Comparison of ENCODE assay signal across 12 cellular contexts in the genomic region with DNA sequence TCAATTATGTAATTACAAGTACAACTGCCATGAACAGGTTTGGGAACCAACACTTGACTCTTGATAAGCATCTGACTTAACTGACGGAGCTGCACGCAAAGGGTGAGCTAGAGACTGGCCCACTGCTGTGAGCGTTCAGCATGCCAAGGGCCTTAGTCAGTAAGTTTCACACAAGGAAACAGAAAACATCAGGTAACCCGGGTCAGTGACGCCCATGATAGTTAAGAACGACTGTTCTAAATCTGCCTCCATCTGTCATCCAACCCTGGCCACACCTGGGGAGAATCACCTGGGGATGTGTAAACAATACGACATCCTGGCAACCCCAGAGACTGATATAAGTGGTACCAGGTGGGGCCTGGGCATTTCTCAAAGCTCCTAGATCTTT. TPM values are rescaled to one million over a fixed set of nuclear protein-coding genes. Genes with fewer than 3 reads are reported as not detected.
DNase-seq lines count a peak whose midpoint lies in the region; ATAC-seq, FAIRE-seq and TF ChIP-seq lines count a peak whose summit lies in the region.
"Had no signal": no experiment of that assay in that cellular context is flagged by ENCODE, and none has a peak within 500 bp of the region (broad histone marks: within the 10 kb centered on the region; RNA-seq: fewer than 3 reads in every experiment).

No MANE protein-coding gene starts in this region.

- peak overlapping the region in 1 of 2 donors; percentile 73 for H3K9ac ChIP-seq in kidney (ENCODE audit: low read length in 2 of 2)

- peak overlapping the region; percentile 14; the same call in 1 of the 2 replicates for H3K27ac ChIP-seq in VCaP
- H3K27ac ChIP-seq in kidney (ENCODE audit: low read depth in 2 of 2, low read length in 2 of 2), result peak overlapping the region; percentile 97 to 99
- peak overlapping the region; percentile 100 for H3K27ac ChIP-seq in substantia nigra (ENCODE audit: low read depth, low read length, poor library complexity, severe bottlenecking)
- H3K27ac ChIP-seq: 22Rv1, HL-60 had no signal

- intact Hi-C loops in kidney (cut with DNase I), result no loop called here

- peak overlapping the region in 1 of 2 donors; percentile 30 for H3K4me3 ChIP-seq in kidney (ENCODE audit: low read length in 2 of 2)

- no peak for FAIRE-seq in kidney (lab: Jason Lieb, UNC)

- H3K9me3 ChIP-seq in kidney (ENCODE audit: control insufficient read depth in 1 of 2, low read length in 2 of 2), result no peaks in the 10 kb centered on the region

- no peak for TF ChIP-seq CTCF in VCaP (conservative IDR thresholded peaks at IDR 0.05)
- TF ChIP-seq CTCF in kidney (IDR thresholded peaks at IDR 0.05; ENCODE audit: borderline replicate concordance, extremely low read depth, insufficient read depth), result no peak

- no peak for ATAC-seq in HG02938 (IDR thresholded peaks at IDR 0.05; ENCODE audit: unreplicated experiment)
- no peak for ATAC-seq in HG02840 (IDR thresholded peaks at IDR 0.05; ENCODE audit: low FRiP score, unreplicated experiment)

- peak; percentile 59 to 81 (median 68) for DNase-seq in NCI-H1417 (lab: John Stamatoyannopoulos, UW)
- DNase-seq in NCI-H1417 treated with DMSO at 0.1 percent for 48 hours (lab: John Stamatoyannopoulos, UW), result no peak
- DNase-seq in kidney, result peak; percentile 84
- DNase-seq in substantia nigra (lab: John Stamatoyannopoulos, UW), result no peak
- DNase-seq in foreskin melanocyte, result no peak
- DNase-seq: activated naive CD4-positive, alpha-beta T cell treated with anti-CD3 and anti-CD28 coated beads, Interleukin-2, amount 50 U/mL, for 16 hours had no signal

- peaks cover 4 to 8% of the 10 kb centered on the region in 2 donors for H3K36me3 ChIP-seq in kidney (ENCODE audit: control insufficient read depth in 1 of 2, insufficient read depth in 2 of 2, low read length in 2 of 2)

- H3K4me1 ChIP-seq in kidney (ENCODE audit: control insufficient read depth in 1 of 2, insufficient read depth in 1 of 2, low read depth in 1 of 2, low read length in 2 of 2), result peaks cover 48 to 61% of the 10 kb centered on the region in 2 donors

RNA-seq across cellular contexts. Expression of a gene that starts 12.3 kb away (rescaled TPM):
- total RNA-seq in kidney, result 8.0 TPM
- polyA plus RNA-seq in kidney (ENCODE audit: insufficient read depth, low read depth, low replicate concordance), result 63.0 TPM
- total RNA-seq: lung microvascular endothelial cell had no signal

RNA-seq across cellular contexts. Expression of a gene that starts 21.5 kb away (rescaled TPM):
- 51.6 TPM for total RNA-seq in kidney
- 40.0 TPM for polyA plus RNA-seq in kidney (ENCODE audit: insufficient read depth, low read depth, low replicate concordance)

RNA-seq across cellular contexts. Expression of a gene that starts 21.6 kb away (rescaled TPM):
- total RNA-seq in kidney, result 95.1 TPM
- 62.9 TPM for polyA plus RNA-seq in kidney (ENCODE audit: insufficient read depth, low read depth, low replicate concordance)

RNA-seq across cellular contexts. Expression of a gene that starts 57.9 kb away (rescaled TPM):
- total RNA-seq in kidney, result 286 TPM
- polyA plus RNA-seq in kidney (ENCODE audit: insufficient read depth, low read depth, low replicate concordance), result 139 TPM

Comparison
In these comparisons a context has a peak if more than half of its experiments do, and no peak if none do; other contexts are left out.
1. DNase-seq: peak in NCI-H1417 (3 of 3) and kidney (single experiment); none in NCI-H1417 treated with DMSO at 0.1 percent for 48 hours (single experiment), substantia nigra (0 of 49) and foreskin melanocyte (single experiment).
2. H3K27ac ChIP-seq: peak in every context shown above with its lines; median percentile 100 in substantia nigra; 98 in kidney; 14 in VCaP.